ENCODE assay signal across 18 cellular contexts in the genomic region with DNA sequence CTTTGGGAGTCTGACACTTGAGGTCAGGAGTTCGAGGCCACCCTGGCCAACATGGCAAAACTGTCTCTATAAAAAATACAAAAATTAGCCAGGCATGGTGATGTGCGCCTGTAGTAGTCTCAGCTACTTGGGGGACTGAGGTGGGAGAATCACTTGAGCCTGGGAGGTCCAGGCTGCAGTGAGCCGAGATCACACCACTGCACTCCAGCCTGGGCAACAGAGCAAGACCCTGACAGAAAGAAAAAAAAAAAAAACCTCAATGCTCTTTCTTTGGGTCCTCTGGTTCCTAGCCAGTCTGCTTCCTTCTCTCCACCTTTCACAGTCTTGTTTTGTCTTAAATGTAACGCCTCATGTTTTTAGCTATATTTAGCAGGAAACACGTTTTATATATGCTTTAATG. TPM values are rescaled to one million over a fixed set of nuclear protein-coding genes. Genes with fewer than 3 reads are reported as not detected.
DNase-seq lines count a peak whose midpoint lies in the region; ATAC-seq, FAIRE-seq and TF ChIP-seq lines count a peak whose summit lies in the region.
"Had no signal": no experiment of that assay in that cellular context is flagged by ENCODE, and none has a peak within 500 bp of the region (broad histone marks: within the 10 kb centered on the region; RNA-seq: fewer than 3 reads in every experiment).

No MANE protein-coding gene starts in this region.

- no peak overlapping the region for H3K4me3 Mint-ChIP-seq in CD14-positive monocyte
- H3K4me3 Mint-ChIP-seq in Caco-2 (ENCODE audit: unreplicated experiment): no peak overlapping the region
- H3K4me3 Mint-ChIP-seq: HFFc6 had no signal

- no peaks in the 10 kb centered on the region for H4K20me1 ChIP-seq in GM12878 (ENCODE audit: control insufficient read depth, insufficient read depth)

- no peaks in the 10 kb centered on the region for H3K27me3 ChIP-seq in Caco-2 (replicated peaks; ENCODE audit: control insufficient read depth, insufficient read depth, low read length)
- H3K27me3 ChIP-seq in GM12878 (replicated peaks in 1 of 2; ENCODE audit: control insufficient read depth in 2 of 2, insufficient read depth in 2 of 2, low read length in 1 of 2): no peaks in the 10 kb centered on the region
- H3K27me3 ChIP-seq in muscle layer of duodenum (ENCODE audit: low read depth, low read length): no peaks in the 10 kb centered on the region
- H3K27me3 ChIP-seq: BE2C, testis had no signal

- intact Hi-C loops in CD14-positive monocyte (cut with micrococcal nuclease) (no loop called here), Caco-2 (cut with micrococcal nuclease; ENCODE audit: unreplicated experiment) (no loop called here), GM12878 (cut with micrococcal nuclease; ENCODE audit: unreplicated experiment) (no loop called here)

- H3K4me1 ChIP-seq in Caco-2: peaks cover 56% of the 10 kb centered on the region
- peaks cover 40% of the 10 kb centered on the region for H3K4me1 ChIP-seq in GM12878 (ENCODE audit: control insufficient read depth, insufficient read depth, low read length)
- H3K4me1 ChIP-seq in muscle layer of duodenum (ENCODE audit: control insufficient read depth in 1 of 2, insufficient read depth in 2 of 2, low read length in 2 of 2): peaks cover 7 to 24% of the 10 kb centered on the region in 2 donors
- H3K4me1 ChIP-seq: testis had no signal

- in situ Hi-C loops in GM12878 (cut with MboI): no loop called here
- in situ Hi-C loops in ACHN (cut with HindIII; ENCODE audit: low pct_ligation_motif_present, low pct_unique_long_range_greater_than_20kb, low sequenced_read_pairs): no loop called here

- H3K27me3 Mint-ChIP-seq in CD14-positive monocyte (ENCODE audit: low read depth in 3 of 3) (no peaks in the 10 kb centered on the region), Caco-2 (ENCODE audit: insufficient read depth, unreplicated experiment) (no peaks in the 10 kb centered on the region)

- H3K9me3 Mint-ChIP-seq in CD14-positive monocyte (no peaks in the 10 kb centered on the region), Caco-2 (ENCODE audit: unreplicated experiment) (no peaks in the 10 kb centered on the region)
- H3K9me3 Mint-ChIP-seq: activated T-cell treated with anti-CD3 and anti-CD28 coated beads, Interleukin-2, amount 50 U/mL, for 4 hours; HFFc6 had no signal

- SMC1A ChIA-PET in GM12878 (lab: Charles Lee; ENCODE audit: uncharacterized antibody, unreplicated experiment): interaction anchor here (1.5 to 4.3 kb wide), 5 partner anchors 9 to 68 kb away, joined by 3 to 19 read pairs (median 13); a partner anchor contains a TSS

- H3K4me2 ChIP-seq in GM12878 (ENCODE audit: control insufficient read depth, insufficient read depth): no peak overlapping the region

- TF ChIP-seq RAD21 in GM12878 (IDR thresholded peaks at IDR 0.05; ENCODE audit: insufficient read depth, low read depth, low read length): no peak

- peak overlapping the region; percentile 46; the same call in 1 of the 2 replicates for H3K27ac ChIP-seq in GM12878 (ENCODE audit: control insufficient read depth, insufficient read depth)
- peak overlapping the region; percentile 77 for H3K27ac ChIP-seq in muscle layer of duodenum (ENCODE audit: low read length)
- H3K27ac ChIP-seq: testis had no signal

- TF ChIP-seq POLR2A in GM12878 (IDR thresholded peaks at IDR 0.05; ENCODE audit: low read depth, low read length): no peak

- H3K4me3 ChIP-seq in Caco-2 (ENCODE audit: low read depth, low read length) (no peak overlapping the region), GM12878 (no peak overlapping the region), muscle layer of duodenum (ENCODE audit: low read depth in 1 of 2, low read length in 2 of 2) (no peak overlapping the region)
- H3K4me3 ChIP-seq: testis had no signal

- TF ChIP-seq CTCF in CD14-positive monocyte (IDR thresholded peaks at IDR 0.05) (no peak), Caco-2 (IDR thresholded peaks at IDR 0.05; ENCODE audit: insufficient read depth in 1 of 2, low read depth in 1 of 2, low read length in 1 of 2, severe bottlenecking in 1 of 2, unreplicated experiment in 1 of 2) (no peak), GM12878 (IDR thresholded peaks at IDR 0.05 in 2 of 3, conservative IDR thresholded peaks at IDR 0.05 in 1 of 3; ENCODE audit: control insufficient read depth in 2 of 3, extremely low read depth in 1 of 3, insufficient read depth in 1 of 3, low read depth in 3 of 3, low read length in 3 of 3) (no peak)

- H3K27ac Mint-ChIP-seq in CD14-positive monocyte (peak overlapping the region; percentile 94 to 99 (median 96)), Caco-2 (ENCODE audit: unreplicated experiment) (peak overlapping the region; percentile 93)

- 73% methylated on average over 5 of the region's 5 CpGs for WGBS in GM12878 (ENCODE audit: insufficient coverage, insufficient replicate concordance, low lambda C conversion rate, missing lambda C conversion rate)

- RAD21 ChIA-PET in GM12878 (lab: Charles Lee; ENCODE audit: unreplicated experiment): interaction anchor here (1.0 to 10.1 kb wide), 2 partner anchors 19 to 134 kb away, joined by 4 to 130 read pairs; no protein-coding TSS in a partner anchor

- H3K79me2 ChIP-seq in GM12878 (ENCODE audit: control insufficient read depth, insufficient read depth, low read length): peaks cover 82% of the 10 kb centered on the region

- H3K9me3 ChIP-seq in Caco-2 (no peaks in the 10 kb centered on the region), GM12878 (replicated peaks; ENCODE audit: control insufficient read depth, insufficient read depth, low read length) (no peaks in the 10 kb centered on the region), muscle layer of duodenum (ENCODE audit: control insufficient read depth in 1 of 2, low read length in 2 of 2) (no peaks in the 10 kb centered on the region)
- H3K9me3 ChIP-seq: BE2C, testis had no signal

- H3K36me3 ChIP-seq in Caco-2 (ENCODE audit: control insufficient read depth, insufficient read depth, low read length) (no peaks in the 10 kb centered on the region), GM12878 (ENCODE audit: control insufficient read depth in 2 of 2, insufficient read depth in 2 of 2, low read length in 1 of 2) (peaks cover 0 to 7% of the 10 kb centered on the region in 2 experiments; a peak in 2 of 4 replicates), muscle layer of duodenum (ENCODE audit: control insufficient read depth in 1 of 2, insufficient read depth in 2 of 2, low read length in 2 of 2) (peaks cover 0 to 4% of the 10 kb centered on the region in 2 donors)

- no peak overlapping the region for H2AFZ ChIP-seq in GM12878 (ENCODE audit: control insufficient read depth, low read depth, low read length)

- BruUV-seq in Caco-2 (replicated peaks; lab: Mats Ljungman, UMichigan): no TSS peak
- no TSS peak for BruUV-seq in GM12878 (replicated peaks; lab: Mats Ljungman, UMichigan)

- ATAC-seq in GM12878 (no peak), HG03097 (IDR thresholded peaks at IDR 0.05; ENCODE audit: low FRiP score, unreplicated experiment) (no peak)
- ATAC-seq: activated T-cell treated with anti-CD3 and anti-CD28 coated beads, Interleukin-2, amount 50 U/mL, for 4 hours had no signal

- peaks cover 31 to 34% of the 10 kb centered on the region in 2 donors for H3K36me3 Mint-ChIP-seq in CD14-positive monocyte
- peaks cover 25% of the 10 kb centered on the region for H3K36me3 Mint-ChIP-seq in Caco-2 (ENCODE audit: insufficient read depth, unreplicated experiment)

- no peak for FAIRE-seq in GM12878 (lab: Jason Lieb, UNC)

- DNase-seq in CD14-positive monocyte (ENCODE audit: low spot score) (no peak), Caco-2 (no peak), GM12878 (ENCODE audit: low read depth, low spot score) (no peak), hepatic stellate cell (ENCODE audit: low spot score) (no peak), KG1 (lab: John Stamatoyannopoulos, UW) (no peak), ACHN (no peak)
- DNase-seq: activated T-cell treated with anti-CD3 and anti-CD28 coated beads, Interleukin-2, amount 50 U/mL, for 4 hours; amniotic stem cell; BE2C; DMS79; HFFc6; Karpas-422; NCI-H146; NCI-H446; stimulated activated CD4-positive, alpha-beta T cell treated with anti-CD3 and anti-CD28 coated beads, Interleukin-12 subunit alpha, Interleukin-12 subunit beta, amount 100 ng/mL, for 4 hours had no signal

- H3K4me1 Mint-ChIP-seq in CD14-positive monocyte (peaks cover 66% of the 10 kb centered on the region), Caco-2 (ENCODE audit: low read depth, unreplicated experiment) (peaks cover 39% of the 10 kb centered on the region)

- no peak overlapping the region for H3K9ac ChIP-seq in GM12878 (ENCODE audit: control insufficient read depth, insufficient read depth, low read length)

- POLR2A ChIA-PET in Caco-2 (lab: Charles Lee) (no interaction called here), GM12878 (lab: Charles Lee) (interaction anchor here (0.6 to 3.2 kb wide), 5 partner anchors 9 to 50 kb away, joined by 3 to 28 read pairs (median 5); a partner anchor contains a TSS)

- CTCF ChIA-PET in Caco-2 (lab: Charles Lee) (no interaction called here), GM12878 (lab: Yijun Ruan, JAX) (interaction anchor here (1.2 kb wide), 2 partner anchors 25 to 134 kb away, joined by 3 to 7 read pairs; no protein-coding TSS in a partner anchor)

- TF ChIP-seq EP300 in GM12878 (IDR thresholded peaks at IDR 0.05; ENCODE audit: borderline replicate concordance in 1 of 2, control insufficient read depth in 1 of 2, low read depth in 2 of 2, low read length in 2 of 2): no peak

RNA-seq across cellular contexts. Expression of a gene that starts 9.4 kb away (rescaled TPM):
- polyA plus RNA-seq in CD14-positive monocyte: 10 to 100 TPM; 41.0 to 49.9 TPM
- total RNA-seq in Caco-2 (2022): 62.1 and 64.5 TPM in 2 replicates
- 59.5 and 66.5 TPM in 2 replicates for total RNA-seq in GM12878 (2013; cell fraction: nucleolus; rRNA removed)
- total RNA-seq in GM12878 (2014; rRNA removed): 60.6 and 63.5 TPM in 2 replicates
- total RNA-seq in GM12878 (2014; rRNA removed; fragmentation: Illumina TruSeq; extraction: Trizol): 20.5 and 23.1 TPM in 2 replicates
- total RNA-seq in GM12878 (2021): 103 and 104 TPM in 2 replicates
- 21.1 TPM for polyA plus RNA-seq in GM12878 (2011; ENCODE audit: low read depth)
- polyA plus RNA-seq in GM12878 (2011; rRNA removed): 16.7 and 33.8 TPM in 2 replicates
- 49.7 and 61.0 TPM in 2 replicates for polyA plus RNA-seq in GM12878 (2011; cell fraction: cytosol; rRNA removed)
- polyA plus RNA-seq in GM12878 (2011; cell fraction: nucleus; rRNA removed): 98.8 and 106 TPM in 2 replicates
- polyA plus RNA-seq in GM12878 (2012): 38.1 and 42.9 TPM in 2 replicates
- 39.9 and 56.7 TPM in 2 replicates for polyA plus RNA-seq in GM12878 (2014; fragmentation: Illumina TruSeq; extraction: Trizol)
- polyA plus RNA-seq in GM12878 (2014; fragmentation: Nextera tagmentation; extraction: Ambion mirVana): 1 to 10 TPM; 4.1 to 4.2 TPM
- polyA plus RNA-seq in GM12878 (2014; rRNA removed): 44.7 and 49.1 TPM in 2 replicates
- polyA plus RNA-seq in GM12878 (2016; fragmentation: Nextera tagmentation; extraction: Ambion mirVana): 10 to 100 TPM; 52.0 to 53.2 TPM
- 87.7 and 88.6 TPM in 2 replicates for polyA minus RNA-seq in GM12878 (2011; rRNA and poly(A)+ RNA removed)
- polyA minus RNA-seq in GM12878 (2011; cell fraction: cytosol; rRNA and poly(A)+ RNA removed): 34.1 and 34.2 TPM in 2 replicates
- polyA minus RNA-seq in GM12878 (2011; cell fraction: nucleus; rRNA and poly(A)+ RNA removed): 25.9 and 35.4 TPM in 2 replicates

RNA-seq across cellular contexts. Expression of a gene that starts 33.8 kb away (rescaled TPM):
- polyA plus RNA-seq in CD14-positive monocyte (10 to 100 TPM; 45.7 to 49.0 TPM), GM12878 (2011; rRNA removed) (67.1 and 69.8 TPM in 2 replicates), GM12878 (2014; fragmentation: Illumina TruSeq; extraction: Trizol) (37.3 and 38.9 TPM in 2 replicates), GM12878 (2014; fragmentation: Nextera tagmentation; extraction: Ambion mirVana) (10 to 100 TPM; 20.8 to 21.0 TPM), GM12878 (2014; rRNA removed) (48.1 and 53.9 TPM in 2 replicates), GM12878 (2016; fragmentation: Nextera tagmentation; extraction: Ambion mirVana) (10 to 100 TPM; 55.6 to 57.4 TPM)
- total RNA-seq in Caco-2 (2022) (93.4 and 96.6 TPM in 2 replicates), GM12878 (2014; rRNA removed) (71.3 and 75.3 TPM in 2 replicates), GM12878 (2014; rRNA removed; fragmentation: Illumina TruSeq; extraction: Trizol) (39.1 and 41.4 TPM in 2 replicates), GM12878 (2021) (41.6 and 48.1 TPM in 2 replicates)
- total RNA-seq in GM12878 (2013; cell fraction: nucleolus; rRNA removed): 141 and 178 TPM in 2 replicates
- 49.3 TPM for polyA plus RNA-seq in GM12878 (2011; ENCODE audit: low read depth)
- 82.6 and 87.1 TPM in 2 replicates for polyA plus RNA-seq in GM12878 (2011; cell fraction: cytosol; rRNA removed)
- 70.6 and 72.2 TPM in 2 replicates for polyA plus RNA-seq in GM12878 (2011; cell fraction: nucleus; rRNA removed)
- 51.2 and 51.5 TPM in 2 replicates for polyA plus RNA-seq in GM12878 (2012)
- polyA minus RNA-seq in GM12878 (2011; rRNA and poly(A)+ RNA removed): 58.4 and 72.4 TPM in 2 replicates
- 28.4 and 31.1 TPM in 2 replicates for polyA minus RNA-seq in GM12878 (2011; cell fraction: cytosol; rRNA and poly(A)+ RNA removed)
- polyA minus RNA-seq in GM12878 (2011; cell fraction: nucleus; rRNA and poly(A)+ RNA removed): 33.5 and 53.0 TPM in 2 replicates

RNA-seq across cellular contexts. Expression of a gene that starts 42.1 kb away (rescaled TPM):
- 10 to 100 TPM; 32.2 to 33.9 TPM for polyA plus RNA-seq in CD14-positive monocyte
- 135 and 154 TPM in 2 replicates for total RNA-seq in Caco-2 (2022)
- 56.8 and 76.3 TPM in 2 replicates for total RNA-seq in GM12878 (2013; cell fraction: nucleolus; rRNA removed)
- 93.2 and 97.4 TPM in 2 replicates for total RNA-seq in GM12878 (2014; rRNA removed)
- total RNA-seq in GM12878 (2014; rRNA removed; fragmentation: Illumina TruSeq; extraction: Trizol): 51.5 and 52.1 TPM in 2 replicates
- total RNA-seq in GM12878 (2021): 86.3 and 92.4 TPM in 2 replicates
- polyA plus RNA-seq in GM12878 (2011; ENCODE audit: low read depth): 40.2 TPM
- polyA plus RNA-seq in GM12878 (2011; rRNA removed): 56.0 and 82.9 TPM in 2 replicates
- 85.7 and 112 TPM in 2 replicates for polyA plus RNA-seq in GM12878 (2011; cell fraction: cytosol; rRNA removed)
- polyA plus RNA-seq in GM12878 (2011; cell fraction: nucleus; rRNA removed): 182 and 194 TPM in 2 replicates
- polyA plus RNA-seq in GM12878 (2012): 57.3 and 65.1 TPM in 2 replicates
- polyA plus RNA-seq in GM12878 (2014; fragmentation: Illumina TruSeq; extraction: Trizol): 39.1 and 78.1 TPM in 2 replicates
- polyA plus RNA-seq in GM12878 (2014; fragmentation: Nextera tagmentation; extraction: Ambion mirVana): 10 to 100 TPM; 19.8 to 48.3 TPM
- 79.6 and 93.8 TPM in 2 replicates for polyA plus RNA-seq in GM12878 (2014; rRNA removed)
- 100 to 1,000 TPM; 127 to 136 TPM for polyA plus RNA-seq in GM12878 (2016; fragmentation: Nextera tagmentation; extraction: Ambion mirVana)
- 75.0 and 100 TPM in 2 replicates for polyA minus RNA-seq in GM12878 (2011; rRNA and poly(A)+ RNA removed)
- 26.6 and 29.3 TPM in 2 replicates for polyA minus RNA-seq in GM12878 (2011; cell fraction: cytosol; rRNA and poly(A)+ RNA removed)
- polyA minus RNA-seq in GM12878 (2011; cell fraction: nucleus; rRNA and poly(A)+ RNA removed): 51.5 and 87.5 TPM in 2 replicates
